ENCODE assay signal across 28 cellular contexts in the genomic region with DNA sequence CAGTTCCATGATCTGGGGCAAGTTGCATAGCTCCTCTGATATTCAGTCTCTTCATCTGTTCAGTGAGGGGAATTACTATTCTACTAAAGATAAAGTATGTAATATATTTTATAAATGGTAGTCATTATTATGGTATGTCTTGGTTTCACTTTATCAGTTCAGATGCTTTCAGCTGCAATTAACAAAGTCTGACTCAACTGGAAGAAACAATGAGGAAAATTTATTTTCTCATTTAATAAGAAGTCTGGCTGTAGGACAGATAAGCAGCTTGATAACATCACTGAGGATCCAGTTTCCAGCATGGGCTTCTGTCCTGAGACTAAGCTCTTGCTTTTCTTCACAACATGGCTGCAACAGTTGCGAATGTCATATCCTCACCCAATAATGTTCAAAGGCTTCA.
"Had no signal": no experiment of that assay in that cellular context is flagged by ENCODE, and none has a peak within 500 bp of the region (broad histone marks: within the 10 kb centered on the region; RNA-seq: fewer than 3 reads in every experiment).

No MANE protein-coding gene starts in this region.

- DNase-seq: activated CD4-positive, alpha-beta T cell treated with anti-CD3 and anti-CD28 coated beads for 48 hours; activated CD4-positive, alpha-beta T cell treated with anti-CD3 and anti-CD28 coated beads, Interleukin-2, amount 50 U/mL, for 48 hours; activated CD4-positive, CD25-positive, alpha-beta regulatory T cell treated with anti-CD3 and anti-CD28 coated beads, Interleukin-2, amount 50 U/mL, for 72 hours; activated CD8-positive, alpha-beta memory T cell treated with anti-CD3 and anti-CD28 coated beads, Interleukin-2, amount 10 ng/mL, durations not matched to agents 7 days and 5 days; activated effector memory CD4-positive, alpha-beta T cell treated with anti-CD3 and anti-CD28 coated beads, Interleukin-2, amount 50 U/mL, for 16 hours; activated naive CD4-positive, alpha-beta T cell treated with Interleukin-2 at 50 U/mL for 16 hours; activated naive CD8-positive, alpha-beta T cell treated with anti-CD3 and anti-CD28 coated beads, Interleukin-2, amount 50 U/mL, for 24 hours; activated T-cell treated with anti-CD3 and anti-CD28 coated beads, Interleukin-2, amount 50 U/mL, for 24 hours; amygdala; brain microvascular endothelial cell; Kasumi-1; NCI-H1048; NCI-H146; NCI-H1930; NCI-H2171; NCI-H2227 treated with DMSO at 0.1 percent for 48 hours; NCI-H446 treated with DMSO at 0.1 percent for 48 hours; NCI-H748 treated with DMSO at 0.1 percent for 48 hours; NK-92 treated with Interleukin-12 subunit alpha and Interleukin-12 subunit beta, amount 100 ng/mL, for 24 hours; Right ventricle myocardium superior; SJCRH30 had no signal

- H3K27me3 ChIP-seq: brain microvascular endothelial cell, cardiac muscle cell, SJCRH30 had no signal

- H3K36me3 ChIP-seq: brain microvascular endothelial cell, cardiac muscle cell, SJCRH30 had no signal

- H3K4me3 ChIP-seq: cardiac muscle cell, K562, SJCRH30 had no signal

- H3K4me1 Mint-ChIP-seq: activated CD8-positive, alpha-beta memory T cell treated with anti-CD3 and anti-CD28 coated beads, Interleukin-2, amount 10 ng/mL, durations not matched to agents 7 days and 5 days; activated naive CD8-positive, alpha-beta T cell treated with anti-CD3 and anti-CD28 coated beads, Interleukin-2, amount 50 U/mL, for 24 hours had no signal

- H3K9me3 ChIP-seq: SJCRH30 had no signal

- FAIRE-seq: K562 had no signal

- H3K4me3 Mint-ChIP-seq: activated CD8-positive, alpha-beta memory T cell treated with anti-CD3 and anti-CD28 coated beads, Interleukin-2, amount 10 ng/mL, durations not matched to agents 7 days and 5 days; activated naive CD8-positive, alpha-beta T cell treated with anti-CD3 and anti-CD28 coated beads, Interleukin-2, amount 50 U/mL, for 24 hours; activated T-cell treated with anti-CD3 and anti-CD28 coated beads, Interleukin-2, amount 50 U/mL, for 24 hours; activated T-helper 1 cell treated with anti-CD3 and anti-CD28 coated beads, Interleukin-12 subunit alpha, Interleukin-12 subunit beta, Interleukin-2, Interleukin-4 antibody, amounts not matched to agents 30 ng/mL and 10 ng/mL and 1 ng/mL, durations not matched to agents 14 hours and 24 hours and 36 hours; T-helper 1 cell treated with Interleukin-12 subunit alpha and Interleukin-12 subunit beta and Interleukin-4 antibody, amounts not matched to agents 30 μg/mL and 1 μg/mL, for 36 hours; WTC11 had no signal

- H3K4me1 ChIP-seq: SJCRH30 had no signal

- H3K27ac ChIP-seq: brain microvascular endothelial cell, cardiac muscle cell, RWPE1, SJCRH30 had no signal

- H3K27me3 Mint-ChIP-seq: activated CD8-positive, alpha-beta memory T cell treated with anti-CD3 and anti-CD28 coated beads, Interleukin-2, amount 10 ng/mL, durations not matched to agents 7 days and 5 days; activated naive CD8-positive, alpha-beta T cell treated with anti-CD3 and anti-CD28 coated beads, Interleukin-2, amount 50 U/mL, for 24 hours; activated T-cell treated with anti-CD3 and anti-CD28 coated beads, Interleukin-2, amount 50 U/mL, for 24 hours had no signal

- H3K9me3 Mint-ChIP-seq: activated naive CD4-positive, alpha-beta T cell treated with anti-CD3 and anti-CD28 coated beads, Interleukin-2, amount 50 U/mL, for 72 hours; activated naive CD8-positive, alpha-beta T cell treated with anti-CD3 and anti-CD28 coated beads, Interleukin-2, amount 50 U/mL, for 24 hours; activated T-cell treated with anti-CD3 and anti-CD28 coated beads, Interleukin-2, amount 50 U/mL, for 24 hours; activated T-helper 1 cell treated with anti-CD3 and anti-CD28 coated beads, Interleukin-12 subunit alpha, Interleukin-12 subunit beta, Interleukin-2, Interleukin-4 antibody, amounts not matched to agents 30 ng/mL and 10 ng/mL and 1 ng/mL, durations not matched to agents 14 hours and 24 hours and 36 hours; T-helper 1 cell treated with Interleukin-12 subunit alpha and Interleukin-12 subunit beta and Interleukin-4 antibody, amounts not matched to agents 30 μg/mL and 1 μg/mL, for 36 hours; WTC11 had no signal

- H3K27ac Mint-ChIP-seq: activated CD8-positive, alpha-beta memory T cell treated with anti-CD3 and anti-CD28 coated beads, Interleukin-2, amount 10 ng/mL, durations not matched to agents 7 days and 5 days; activated naive CD4-positive, alpha-beta T cell treated with anti-CD3 and anti-CD28 coated beads, Interleukin-2, amount 50 U/mL, for 72 hours; activated naive CD8-positive, alpha-beta T cell treated with anti-CD3 and anti-CD28 coated beads, Interleukin-2, amount 50 U/mL, for 24 hours; activated T-cell treated with anti-CD3 and anti-CD28 coated beads, Interleukin-2, amount 50 U/mL, for 24 hours; activated T-helper 1 cell treated with anti-CD3 and anti-CD28 coated beads, Interleukin-12 subunit alpha, Interleukin-12 subunit beta, Interleukin-2, Interleukin-4 antibody, amounts not matched to agents 30 ng/mL and 10 ng/mL and 1 ng/mL, durations not matched to agents 14 hours and 24 hours and 36 hours; T-helper 1 cell treated with Interleukin-12 subunit alpha and Interleukin-12 subunit beta and Interleukin-4 antibody, amounts not matched to agents 30 μg/mL and 1 μg/mL, for 36 hours; WTC11 had no signal

- H3K36me3 Mint-ChIP-seq: activated CD8-positive, alpha-beta memory T cell treated with anti-CD3 and anti-CD28 coated beads, Interleukin-2, amount 10 ng/mL, durations not matched to agents 7 days and 5 days; activated naive CD4-positive, alpha-beta T cell treated with anti-CD3 and anti-CD28 coated beads, Interleukin-2, amount 50 U/mL, for 72 hours; WTC11 had no signal
